In genomic region chr12:124920353-124920935, GRCh38 we compare ENCODE assay signal across 7 cellular contexts. TPM values are rescaled to one million over a fixed set of nuclear protein-coding genes. Genes with fewer than 3 reads are reported as not detected.
DNase-seq lines count a peak whose midpoint lies in the region; ATAC-seq and TF ChIP-seq lines count a peak whose summit lies in the region.

No MANE protein-coding gene starts in this region.

- POLR2A ChIA-PET in activated CD8-positive, alpha-beta T cell treated with anti-CD3 and anti-CD28 coated beads for 36 hours (lab: Charles Lee): interaction anchor here (1.7 to 12.7 kb wide), 5 partner anchors 8 to 72 kb away, joined by 4 to 256 read pairs (median 27); partner anchors contain the start of gene BRI3BP

- H3K27me3 ChIP-seq in HUES6 (ENCODE audit: control insufficient read depth, insufficient read depth, low read length): no peaks in the 10 kb centered on the region
- H3K27me3 ChIP-seq in layer of hippocampus (ENCODE audit: control insufficient read depth, insufficient read depth, low read length): no peaks in the 10 kb centered on the region
- H3K27me3 ChIP-seq in stomach smooth muscle (ENCODE audit: control insufficient read depth in 1 of 2, insufficient read depth in 2 of 2, low read length in 2 of 2): no peaks in the 10 kb centered on the region

- no peak for ATAC-seq in activated CD8-positive, alpha-beta T cell treated with anti-CD3 and anti-CD28 coated beads for 36 hours

- H3K9ac ChIP-seq in HUES6 (ENCODE audit: low read length) (peak overlapping the region; percentile 66), stomach smooth muscle (ENCODE audit: low read length in 2 of 2) (no peak overlapping the region)

- H3K9me3 ChIP-seq in HUES6 (ENCODE audit: control insufficient read depth, insufficient read depth, low read depth, low read length): no peaks in the 10 kb centered on the region
- H3K9me3 ChIP-seq in stomach smooth muscle (ENCODE audit: control insufficient read depth in 2 of 2, low read length in 2 of 2): no peaks in the 10 kb centered on the region

- peaks cover 81% of the 10 kb centered on the region for H3K4me1 Mint-ChIP-seq in activated CD8-positive, alpha-beta T cell treated with anti-CD3 and anti-CD28 coated beads for 36 hours (ENCODE audit: low read depth)

- peaks cover 60% of the 10 kb centered on the region for H3K4me1 ChIP-seq in HUES6 (ENCODE audit: control insufficient read depth, insufficient read depth, low read length)
- peaks cover 39% of the 10 kb centered on the region for H3K4me1 ChIP-seq in stomach smooth muscle (ENCODE audit: control insufficient read depth, insufficient read depth, low read length)

- intact Hi-C loops in activated CD8-positive, alpha-beta T cell treated with anti-CD3 and anti-CD28 coated beads for 36 hours (cut with micrococcal nuclease): loop anchor here (2.0 to 5.0 kb wide), 2 partner anchors 18 to 72 kb away; partner anchors contain the start of gene BRI3BP

- peaks cover 5% of the 10 kb centered on the region for H3K36me3 Mint-ChIP-seq in activated CD8-positive, alpha-beta T cell treated with anti-CD3 and anti-CD28 coated beads for 36 hours (ENCODE audit: low read depth)

- H3K27me3 Mint-ChIP-seq in activated CD8-positive, alpha-beta T cell treated with anti-CD3 and anti-CD28 coated beads for 36 hours: no peaks in the 10 kb centered on the region

- CTCF ChIA-PET in activated CD8-positive, alpha-beta T cell treated with anti-CD3 and anti-CD28 coated beads for 36 hours (lab: Charles Lee): interaction anchor here (1.1 to 12.2 kb wide), 5 partner anchors 8 to 19 kb away, joined by 3 to 183 read pairs (median 4); no protein-coding TSS in a partner anchor

- no peak for DNase-seq in activated CD8-positive, alpha-beta T cell treated with anti-CD3 and anti-CD28 coated beads for 36 hours
- no peak for DNase-seq in NCI-H1417 (lab: John Stamatoyannopoulos, UW)
- DNase-seq in Ammon's horn (ENCODE audit: low spot score): no peak
- DNase-seq in HCEC 1CT: no peak

- TF ChIP-seq CTCF in activated CD8-positive, alpha-beta T cell treated with anti-CD3 and anti-CD28 coated beads for 36 hours (IDR thresholded peaks at IDR 0.05): no peak

- H3K36me3 ChIP-seq in HUES6 (ENCODE audit: control insufficient read depth, insufficient read depth, low read length) (no peaks in the 10 kb centered on the region), stomach smooth muscle (ENCODE audit: control insufficient read depth in 2 of 2, insufficient read depth in 2 of 2, low read length in 2 of 2) (no peaks in the 10 kb centered on the region)

- H3K4me3 Mint-ChIP-seq in activated CD8-positive, alpha-beta T cell treated with anti-CD3 and anti-CD28 coated beads for 36 hours: peak overlapping the region; percentile 77

- H3K27ac Mint-ChIP-seq in activated CD8-positive, alpha-beta T cell treated with anti-CD3 and anti-CD28 coated beads for 36 hours: peak overlapping the region; percentile 100

- H3K27ac ChIP-seq in HUES6 (ENCODE audit: low read depth, low read length) (peak overlapping the region; percentile 50), layer of hippocampus (ENCODE audit: low read depth, low read length) (peak overlapping the region; percentile 76), stomach smooth muscle (ENCODE audit: low read length) (peak overlapping the region; percentile 67)

- H3K9me3 Mint-ChIP-seq in activated CD8-positive, alpha-beta T cell treated with anti-CD3 and anti-CD28 coated beads for 36 hours: no peaks in the 10 kb centered on the region

- peak overlapping the region; percentile 65 for H3K4me3 ChIP-seq in HUES6 (ENCODE audit: low read depth, low read length)
- H3K4me3 ChIP-seq in stomach smooth muscle (ENCODE audit: low read length in 2 of 2): no peak overlapping the region

RNA-seq across cellular contexts. Expression of gene UBC, which starts 6.0 kb away (rescaled TPM):
- 1,000 to 10,000 TPM in 1 of 2 experiments, 100 to 1,000 TPM in 1; 963 to 1,010 TPM for total RNA-seq in activated CD8-positive, alpha-beta T cell treated with anti-CD3 and anti-CD28 coated beads for 36 hours

RNA-seq across cellular contexts. Expression of gene SCARB1, which starts 56.8 kb away (rescaled TPM):
- total RNA-seq in activated CD8-positive, alpha-beta T cell treated with anti-CD3 and anti-CD28 coated beads for 36 hours: 10 to 100 TPM; 36.2 to 38.1 TPM
